ENCODE assay signal across 9 cellular contexts in genomic region chr20:815914-816606, GRCh38. TPM values are rescaled to one million over a fixed set of nuclear protein-coding genes. Genes with fewer than 3 reads are reported as not detected.
A peak's percentile ranks its signal among the peaks of the same experiment; 100 is the strongest.
DNase-seq lines count a peak whose midpoint lies in the region; ATAC-seq, FAIRE-seq and TF ChIP-seq lines count a peak whose summit lies in the region.
"Had no signal": no experiment of that assay in that cellular context is flagged by ENCODE, and none has a peak within 500 bp of the region (broad histone marks: within the 10 kb centered on the region; RNA-seq: fewer than 3 reads in every experiment).

No MANE protein-coding gene starts in this region.

- no peaks in the 10 kb centered on the region for H3K36me3 ChIP-seq in pancreas

- H3K36me3 Mint-ChIP-seq in activated T-helper 2 cell treated with anti-CD3 and anti-CD28 coated beads, Interferon-gamma antibody, Interleukin-2, Interleukin-4, amounts not matched to agents 10 μg/mL and 5 μg/mL and 100 μg/mL, durations not matched to agents 14 hours and 24 hours and 36 hours (ENCODE audit: low read depth) = no peaks in the 10 kb centered on the region

- no peaks in the 10 kb centered on the region for H3K4me1 Mint-ChIP-seq in activated T-helper 2 cell treated with anti-CD3 and anti-CD28 coated beads, Interferon-gamma antibody, Interleukin-2, Interleukin-4, amounts not matched to agents 10 μg/mL and 5 μg/mL and 100 μg/mL, durations not matched to agents 14 hours and 24 hours and 36 hours (ENCODE audit: low read depth)

- H3K4me3 ChIP-seq in pancreas = no peak overlapping the region

- H3K4me3 Mint-ChIP-seq in activated T-helper 2 cell treated with anti-CD3 and anti-CD28 coated beads, Interferon-gamma antibody, Interleukin-2, Interleukin-4, amounts not matched to agents 10 μg/mL and 5 μg/mL and 100 μg/mL, durations not matched to agents 14 hours and 24 hours and 36 hours (ENCODE audit: low read depth) = no peak overlapping the region

- WGBS in pancreas, 2 donors = 21% methylated on average over 13 of the region's 13 CpGs

- H3K27ac ChIP-seq in pancreas = no peak overlapping the region

- FAIRE-seq in frontal cortex (lab: Jason Lieb, UNC) (no peak), pancreas (lab: Jason Lieb, UNC) (no peak), urothelium cell line (lab: Jason Lieb, UNC) (no peak)

- H3K9me3 ChIP-seq in pancreas = no peaks in the 10 kb centered on the region

- ATAC-seq in pancreas = peak; percentile 35 to 90 (median 78)
- no peak for ATAC-seq in GM18498 (IDR thresholded peaks at IDR 0.05; ENCODE audit: unreplicated experiment)

- H3K4me1 ChIP-seq in pancreas = no peaks in the 10 kb centered on the region

- TF ChIP-seq CTCF in pancreas (IDR thresholded peaks at IDR 0.05) = peak; percentile 90 to 95 (median 94)

- peaks cover 7% of the 10 kb centered on the region for H3K27me3 Mint-ChIP-seq in activated T-helper 2 cell treated with anti-CD3 and anti-CD28 coated beads, Interferon-gamma antibody, Interleukin-2, Interleukin-4, amounts not matched to agents 10 μg/mL and 5 μg/mL and 100 μg/mL, durations not matched to agents 14 hours and 24 hours and 36 hours (ENCODE audit: low read depth)

- intact Hi-C loops in activated T-helper 2 cell treated with anti-CD3 and anti-CD28 coated beads, Interferon-gamma antibody, Interleukin-2, Interleukin-4, amounts not matched to agents 10 μg/mL and 5 μg/mL and 100 μg/mL, durations not matched to agents 14 hours and 24 hours and 36 hours (cut with micrococcal nuclease) = loop anchor here (1.0 to 5.0 kb wide), 4 partner anchors 66 to 291 kb away; no protein-coding TSS in a partner anchor
- intact Hi-C loops in pancreas (cut with DNase I) = loop anchor here (5.0 to 10.0 kb wide), 4 partner anchors 141 to 379 kb away; no protein-coding TSS in a partner anchor

- H3K27ac Mint-ChIP-seq in activated T-helper 2 cell treated with anti-CD3 and anti-CD28 coated beads, Interferon-gamma antibody, Interleukin-2, Interleukin-4, amounts not matched to agents 10 μg/mL and 5 μg/mL and 100 μg/mL, durations not matched to agents 14 hours and 24 hours and 36 hours = no peak overlapping the region

- H3K27me3 ChIP-seq in pancreas = no peaks in the 10 kb centered on the region

- H3K9me3 Mint-ChIP-seq in activated T-helper 2 cell treated with anti-CD3 and anti-CD28 coated beads, Interferon-gamma antibody, Interleukin-2, Interleukin-4, amounts not matched to agents 10 μg/mL and 5 μg/mL and 100 μg/mL, durations not matched to agents 14 hours and 24 hours and 36 hours = no peaks in the 10 kb centered on the region

- DNase-seq in DMS53 treated with DMSO at 0.1 percent for 48 hours (lab: John Stamatoyannopoulos, UW; ENCODE audit: unreplicated experiment) (peak; percentile 74), Kasumi-1 (lab: John Stamatoyannopoulos, UW) (peak; percentile 70 to 83), RPMI8226 (peak; percentile 70), frontal cortex (ENCODE audit: low spot score in 2 of 2) (peak; percentile 60 to 73), pancreas (peak in 4 of 6 donors; percentile 19 to 74 (median 56)), urothelium cell line (ENCODE audit: low spot score) (peak; percentile 68)
- DNase-seq in activated T-helper 2 cell treated with anti-CD3 and anti-CD28 coated beads, Interferon-gamma antibody, Interleukin-2, Interleukin-4, amounts not matched to agents 10 μg/mL and 5 μg/mL and 100 μg/mL, durations not matched to agents 14 hours and 24 hours and 36 hours (ENCODE audit: low spot score) = peak; percentile 47

RNA-seq across cellular contexts. Expression of gene FAM110A, which starts 17.5 kb away (rescaled TPM):
- total RNA-seq in activated T-helper 2 cell treated with anti-CD3 and anti-CD28 coated beads, Interferon-gamma antibody, Interleukin-2, Interleukin-4, amounts not matched to agents 10 μg/mL and 5 μg/mL and 100 μg/mL, durations not matched to agents 14 hours and 24 hours and 36 hours = 12.7 and 12.8 TPM in 2 replicates
- total RNA-seq in frontal cortex (8.6 TPM), pancreas (1 to 10 TPM; 1.8 to 8.4 (median 2.6) TPM)
- polyA plus RNA-seq in pancreas = 1 to 10 TPM; 5.3 to 5.4 TPM

RNA-seq across cellular contexts. Expression of gene SLC52A3, which starts 47.8 kb away (rescaled TPM):
- total RNA-seq in activated T-helper 2 cell treated with anti-CD3 and anti-CD28 coated beads, Interferon-gamma antibody, Interleukin-2, Interleukin-4, amounts not matched to agents 10 μg/mL and 5 μg/mL and 100 μg/mL, durations not matched to agents 14 hours and 24 hours and 36 hours = not detected in 2 replicates
- total RNA-seq in frontal cortex = under 0.01 TPM
- total RNA-seq in pancreas = 1 to 10 TPM in 4 of 6 donors, under 1 TPM in 2; 0.67 to 2.9 (median 1.2) TPM
- 1 to 10 TPM; 1.6 to 2.1 TPM for polyA plus RNA-seq in pancreas
- total RNA-seq: T-helper 1 cell treated with Interleukin-12 subunit alpha and Interleukin-12 subunit beta and Interleukin-4 antibody, amounts not matched to agents 30 ng/mL and 1 ng/mL, for 36 hours had no signal
